Comparison of ENCODE assay signal across 20 cellular contexts in genomic region chr1:145949219-145949618, GRCh38. TPM values are rescaled to one million over a fixed set of nuclear protein-coding genes. Genes with fewer than 3 reads are reported as not detected.
DNase-seq lines count a peak whose midpoint lies in the region; ATAC-seq and TF ChIP-seq lines count a peak whose summit lies in the region.
"Had no signal": no experiment of that assay in that cellular context is flagged by ENCODE, and none has a peak within 500 bp of the region (broad histone marks: within the 10 kb centered on the region; RNA-seq: fewer than 3 reads in every experiment).

No MANE protein-coding gene starts in this region.

- peaks cover 51% of the 10 kb centered on the region for H3K4me1 Mint-ChIP-seq in T-helper 17 cell

- DNase-seq in NCI-H2171 treated with DMSO at 0.1 percent for 48 hours (lab: John Stamatoyannopoulos, UW), result peak; percentile 22
- no peak for DNase-seq in NCI-H2171 (lab: John Stamatoyannopoulos, UW)
- no peak for DNase-seq in T-helper 17 cell
- DNase-seq in foreskin fibroblast, result peak; percentile 92 to 95
- DNase-seq in NCI-H2107 (lab: John Stamatoyannopoulos, UW), result no peak
- DNase-seq: 8988T; activated CD4-positive, alpha-beta T cell treated with anti-CD3 and anti-CD28 coated beads for 4 hours; activated effector memory CD4-positive, alpha-beta T cell treated with anti-CD3 and anti-CD28 coated beads, Interleukin-2, amount 50 U/mL, for 16 hours; AML-193; amygdala; Calu3; caudate nucleus; NCI-H1092 treated with DMSO at 0.1 percent for 48 hours; NCI-H2029; stimulated activated CD4-positive, alpha-beta T cell treated with anti-CD3 and anti-CD28 coated beads, Interleukin-4, amount 100 ng/mL, for 1 hour had no signal

- H3K9me3 ChIP-seq in T-helper 17 cell (ENCODE audit: control insufficient read depth, low read length, poor library complexity, severe bottlenecking) (no peaks in the 10 kb centered on the region), skeletal muscle tissue (ENCODE audit: control insufficient read depth in 3 of 3, low read length in 3 of 3) (no peaks in the 10 kb centered on the region)

- peaks cover 0 to 13% (median 0%) of the 10 kb centered on the region in 3 donors for H3K36me3 ChIP-seq in skeletal muscle tissue (ENCODE audit: control insufficient read depth in 3 of 3, insufficient read depth in 3 of 3, low read length in 3 of 3)

- TF ChIP-seq CTCF in foreskin fibroblast (IDR thresholded peaks at IDR 0.05; ENCODE audit: low read depth, low read length), result no peak

- H3K27me3 Mint-ChIP-seq in T-helper 17 cell, result no peaks in the 10 kb centered on the region

- ATAC-seq in T-helper 17 cell, result no peak
- no peak for ATAC-seq in HG03159 (IDR thresholded peaks at IDR 0.05; ENCODE audit: unreplicated experiment)
- ATAC-seq in GM18873 (IDR thresholded peaks at IDR 0.05; ENCODE audit: low FRiP score, unreplicated experiment), result no peak

- H3K4me3 ChIP-seq in foreskin fibroblast (ENCODE audit: low read depth in 1 of 2, low read length in 2 of 2), result no peak overlapping the region
- H3K4me3 ChIP-seq in skeletal muscle tissue (ENCODE audit: low read length in 3 of 3), result no peak overlapping the region

- H3K4me3 Mint-ChIP-seq in T-helper 17 cell, result no peak overlapping the region
- H3K4me3 Mint-ChIP-seq: neural crest cell, type B pancreatic cell had no signal

- no peaks in the 10 kb centered on the region for H3K27me3 ChIP-seq in skeletal muscle tissue (ENCODE audit: control insufficient read depth in 3 of 3, insufficient read depth in 3 of 3, low read length in 3 of 3)

- peaks cover 2% of the 10 kb centered on the region for H3K36me3 Mint-ChIP-seq in T-helper 17 cell (ENCODE audit: low read depth)
- H3K36me3 Mint-ChIP-seq: type B pancreatic cell had no signal

- peak overlapping the region; percentile 82 for H3K27ac Mint-ChIP-seq in T-helper 17 cell
- H3K27ac Mint-ChIP-seq: type B pancreatic cell had no signal

- no peak overlapping the region for H3K9ac ChIP-seq in skeletal muscle tissue (ENCODE audit: low read depth in 1 of 3, low read length in 3 of 3)

- peaks cover 26 to 41% (median 30%) of the 10 kb centered on the region in 3 donors for H3K4me1 ChIP-seq in skeletal muscle tissue (ENCODE audit: control insufficient read depth in 3 of 3, insufficient read depth in 3 of 3, low read length in 3 of 3)

- peak overlapping the region; percentile 67 for H3K27ac ChIP-seq in skeletal muscle tissue (ENCODE audit: low read depth, low read length)

RNA-seq across cellular contexts. Expression of gene LIX1L, which starts 8.6 kb away (rescaled TPM):
- total RNA-seq in T-helper 17 cell (10 to 100 TPM; 36.6 to 44.1 TPM), skeletal muscle tissue (16.2 TPM)

RNA-seq across cellular contexts. Expression of gene ANKRD34A, which starts 15.2 kb away (rescaled TPM):
- total RNA-seq in T-helper 17 cell (1 to 10 TPM in 1 of 2 donors, under 1 TPM in 1; 0.70 to 1.7 TPM), skeletal muscle tissue (under 0.01 TPM)

RNA-seq across cellular contexts. Expression of gene POLR3GL, which starts 15.3 kb away (rescaled TPM):
- total RNA-seq in T-helper 17 cell, result 10 to 100 TPM; 22.2 to 24.1 TPM
- total RNA-seq in skeletal muscle tissue, result 17.7 TPM

RNA-seq across cellular contexts. Expression of gene RBM8A, which starts 21.9 kb away (rescaled TPM):
- total RNA-seq in T-helper 17 cell (100 to 1,000 TPM; 126 to 130 TPM), skeletal muscle tissue (36.5 TPM)

RNA-seq across cellular contexts. Expression of gene PEX11B, which starts 30.7 kb away (rescaled TPM):
- total RNA-seq in T-helper 17 cell, result 10 to 100 TPM; 15.7 TPM
- total RNA-seq in skeletal muscle tissue, result 26.6 TPM

Comparison
In these comparisons a context has a peak if more than half of its experiments do, and no peak if none do; other contexts are left out.
1. DNase-seq: peak in NCI-H2171 treated with DMSO at 0.1 percent for 48 hours (single experiment) and foreskin fibroblast (2 of 2); none in NCI-H2171 (single experiment), T-helper 17 cell (0 of 3) and NCI-H2107 (single experiment).